Comparison of ENCODE assay signal across 14 cellular contexts in the genomic region with DNA sequence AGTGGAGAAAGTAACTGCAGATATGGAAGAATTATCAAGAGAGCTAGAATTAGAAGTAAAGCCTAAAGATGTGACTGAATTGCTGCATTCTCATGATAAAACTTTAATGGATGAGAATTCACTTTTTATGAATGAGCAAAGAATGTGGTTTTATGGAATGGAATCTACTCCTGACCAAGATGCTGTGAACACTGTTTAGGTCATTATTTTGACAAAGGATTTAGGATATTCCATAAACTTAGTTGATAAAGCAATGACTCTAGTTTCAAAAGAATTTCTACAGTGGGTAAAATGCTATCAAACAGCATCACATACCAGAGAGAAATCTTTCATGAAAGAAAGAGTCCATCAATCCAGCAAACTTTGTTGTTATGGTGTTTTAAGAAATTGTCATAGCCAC.
"Had no signal": no experiment of that assay in that cellular context is flagged by ENCODE, and none has a peak within 500 bp of the region (broad histone marks: within the 10 kb centered on the region; RNA-seq: fewer than 3 reads in every experiment).

No MANE protein-coding gene starts in this region.

- H3K9me3 ChIP-seq: gastroesophageal sphincter, pancreas had no signal

- H3K4me1 Mint-ChIP-seq: neural progenitor cell; stimulated activated effector memory CD8-positive, alpha-beta T cell treated with anti-CD3 and anti-CD28 coated beads, Interleukin-12 subunit alpha, Interleukin-12 subunit beta, amount 100 ng/mL, for 72 hours had no signal

- H3K9me3 Mint-ChIP-seq: dendritic cell treated with granulocyte-macrophage colony-stimulating factor and Interleukin-4, amounts not matched to agents 40 ng/mL and 50 ng/mL, for 4 days; effector memory CD8-positive, alpha-beta T cell; neural progenitor cell; stimulated activated effector memory CD8-positive, alpha-beta T cell treated with anti-CD3 and anti-CD28 coated beads, Interleukin-12 subunit alpha, Interleukin-12 subunit beta, amount 100 ng/mL, for 72 hours had no signal

- H3K27me3 Mint-ChIP-seq: activated naive CD8-positive, alpha-beta T cell; dendritic cell treated with granulocyte-macrophage colony-stimulating factor and Interleukin-4, amounts not matched to agents 40 ng/mL and 50 ng/mL, for 4 days; effector memory CD8-positive, alpha-beta T cell had no signal

- H3K4me3 Mint-ChIP-seq: activated naive CD8-positive, alpha-beta T cell; dendritic cell treated with granulocyte-macrophage colony-stimulating factor and Interleukin-4, amounts not matched to agents 40 ng/mL and 50 ng/mL, for 4 days; effector memory CD8-positive, alpha-beta T cell; neural progenitor cell; stimulated activated effector memory CD8-positive, alpha-beta T cell treated with anti-CD3 and anti-CD28 coated beads, Interleukin-12 subunit alpha, Interleukin-12 subunit beta, amount 100 ng/mL, for 72 hours had no signal

- H3K27ac Mint-ChIP-seq: activated naive CD8-positive, alpha-beta T cell; dendritic cell treated with granulocyte-macrophage colony-stimulating factor and Interleukin-4, amounts not matched to agents 40 ng/mL and 50 ng/mL, for 4 days; effector memory CD8-positive, alpha-beta T cell; neural progenitor cell; stimulated activated effector memory CD8-positive, alpha-beta T cell treated with anti-CD3 and anti-CD28 coated beads, Interleukin-12 subunit alpha, Interleukin-12 subunit beta, amount 100 ng/mL, for 72 hours had no signal

- H3K27ac ChIP-seq: gastroesophageal sphincter, neural progenitor cell, pancreas had no signal

- H3K4me3 ChIP-seq: gastroesophageal sphincter, neural progenitor cell, pancreas had no signal

- H3K36me3 Mint-ChIP-seq: activated naive CD8-positive, alpha-beta T cell; neural progenitor cell; stimulated activated effector memory CD8-positive, alpha-beta T cell treated with anti-CD3 and anti-CD28 coated beads, Interleukin-12 subunit alpha, Interleukin-12 subunit beta, amount 100 ng/mL, for 72 hours had no signal

- DNase-seq: activated CD4-positive, alpha-beta T cell treated with anti-CD3 and anti-CD28 coated beads, Interleukin-2, amount 50 U/mL, for 1 hour; activated CD8-positive, alpha-beta memory T cell treated with anti-CD3 and anti-CD28 coated beads for 24 hours; activated gamma-delta T cell treated with Interleukin-2 at 50 U/mL for 16 hours; amygdala; effector memory CD8-positive, alpha-beta T cell; islet precursor cell; mammary epithelial cell; pancreas; T1000 had no signal

- H3K27me3 ChIP-seq: gastroesophageal sphincter, neural progenitor cell, pancreas had no signal

- H3K36me3 ChIP-seq: gastroesophageal sphincter, neural progenitor cell, pancreas had no signal

- H3K4me1 ChIP-seq: gastroesophageal sphincter, pancreas had no signal

- H3K9ac ChIP-seq: neural progenitor cell had no signal
